33 cellular contexts compared by ENCODE assay signal in the genomic region with DNA sequence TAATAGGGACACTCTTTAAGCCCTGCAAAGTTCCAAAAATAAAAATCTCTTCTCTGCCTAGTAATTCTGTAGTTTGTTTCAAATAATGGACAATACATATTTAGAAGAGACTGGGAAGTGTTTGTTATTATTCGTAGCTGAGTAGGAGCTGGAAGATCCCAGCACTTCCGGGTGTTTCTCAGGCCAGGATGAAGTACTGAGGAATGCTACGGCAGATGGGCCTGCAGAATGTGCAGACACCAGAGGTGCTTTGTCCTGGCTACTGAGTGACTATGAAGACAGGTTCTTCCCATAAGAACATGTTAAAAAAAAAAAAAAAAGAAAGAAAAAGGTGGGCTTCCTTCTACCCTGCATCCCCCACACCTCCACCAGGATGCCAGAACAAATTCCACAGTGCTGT. TPM values are rescaled to one million over a fixed set of nuclear protein-coding genes. Genes with fewer than 3 reads are reported as not detected.
"Had no signal": no experiment of that assay in that cellular context is flagged by ENCODE, and none has a peak within 500 bp of the region (broad histone marks: within the 10 kb centered on the region; RNA-seq: fewer than 3 reads in every experiment).

No MANE protein-coding gene starts in this region.

- ATAC-seq: esophagus mucosa; left colon; naive thymus-derived CD4-positive, alpha-beta T cell; pancreas; stimulated activated effector memory CD8-positive, alpha-beta T cell treated with anti-CD3 and anti-CD28 coated beads, Interleukin-12 subunit alpha, Interleukin-12 subunit beta, amount 100 ng/mL, for 72 hours had no signal

- H3K36me3 ChIP-seq: adrenal gland, brain microvascular endothelial cell, pancreas, prostate gland, sigmoid colon, thoracic aorta, vagina, WERI-Rb-1 had no signal

- H3K9me3 ChIP-seq: adrenal gland, pancreas, prostate gland, sigmoid colon, thoracic aorta, vagina had no signal

- H3K4me3 Mint-ChIP-seq: activated CD4-positive, alpha-beta memory T cell treated with anti-CD3 and anti-CD28 coated beads for 36 hours; activated CD4-positive, alpha-beta T cell treated with anti-CD3 and anti-CD28 coated beads, Interleukin-2, amount 10 ng/mL, durations not matched to agents 24 days and 14 days; activated naive CD4-positive, alpha-beta T cell treated with anti-CD3 and anti-CD28 coated beads for 36 hours; activated naive CD8-positive, alpha-beta T cell treated with anti-CD3 and anti-CD28 coated beads for 36 hours; activated T-helper 1 cell treated with anti-CD3 and anti-CD28 coated beads, Interleukin-12 subunit alpha, Interleukin-12 subunit beta, Interleukin-2, Interleukin-4 antibody, amounts not matched to agents 30 ng/mL and 10 ng/mL and 1 ng/mL, durations not matched to agents 14 hours and 24 hours and 36 hours; dendritic cell treated with granulocyte-macrophage colony-stimulating factor and Interleukin-4, amounts not matched to agents 40 ng/mL and 50 ng/mL, for 4 days; endodermal cell; naive thymus-derived CD4-positive, alpha-beta T cell; neural crest cell; stimulated activated effector memory CD8-positive, alpha-beta T cell treated with anti-CD3 and anti-CD28 coated beads, Interleukin-12 subunit alpha, Interleukin-12 subunit beta, amount 100 ng/mL, for 72 hours; stimulated activated naive CD8-positive, alpha-beta T cell treated with anti-CD3 and anti-CD28 coated beads, Interleukin-15, Interleukin-2, amounts not matched to agents 100 ng/mL and 50 ng/mL, for 24 hours had no signal

- H3K4me3 ChIP-seq: adrenal gland, pancreas, prostate gland, sigmoid colon, thoracic aorta, vagina had no signal

- H3K36me3 Mint-ChIP-seq: activated CD4-positive, alpha-beta memory T cell treated with anti-CD3 and anti-CD28 coated beads for 36 hours; activated naive CD8-positive, alpha-beta T cell treated with anti-CD3 and anti-CD28 coated beads for 36 hours; naive thymus-derived CD4-positive, alpha-beta T cell; stimulated activated effector memory CD8-positive, alpha-beta T cell treated with anti-CD3 and anti-CD28 coated beads, Interleukin-12 subunit alpha, Interleukin-12 subunit beta, amount 100 ng/mL, for 72 hours had no signal

- H3K9me3 Mint-ChIP-seq: activated CD4-positive, alpha-beta memory T cell treated with anti-CD3 and anti-CD28 coated beads for 36 hours; activated CD4-positive, alpha-beta T cell treated with anti-CD3 and anti-CD28 coated beads, Interleukin-2, amount 10 ng/mL, durations not matched to agents 24 days and 14 days; activated naive CD4-positive, alpha-beta T cell treated with anti-CD3 and anti-CD28 coated beads for 36 hours; activated naive CD8-positive, alpha-beta T cell treated with anti-CD3 and anti-CD28 coated beads for 36 hours; activated T-helper 1 cell treated with anti-CD3 and anti-CD28 coated beads, Interleukin-12 subunit alpha, Interleukin-12 subunit beta, Interleukin-2, Interleukin-4 antibody, amounts not matched to agents 30 ng/mL and 10 ng/mL and 1 ng/mL, durations not matched to agents 14 hours and 24 hours and 36 hours; dendritic cell treated with granulocyte-macrophage colony-stimulating factor and Interleukin-4, amounts not matched to agents 40 ng/mL and 50 ng/mL, for 4 days; endodermal cell; neural crest cell; stimulated activated effector memory CD8-positive, alpha-beta T cell treated with anti-CD3 and anti-CD28 coated beads, Interleukin-12 subunit alpha, Interleukin-12 subunit beta, amount 100 ng/mL, for 72 hours; stimulated activated naive CD8-positive, alpha-beta T cell treated with anti-CD3 and anti-CD28 coated beads, Interleukin-15, Interleukin-2, amounts not matched to agents 100 ng/mL and 50 ng/mL, for 24 hours had no signal

- DNase-seq: activated CD4-positive, alpha-beta memory T cell treated with anti-CD3 and anti-CD28 coated beads for 36 hours; activated CD4-positive, alpha-beta T cell treated with anti-CD3 and anti-CD28 coated beads, Interleukin-2, amount 10 ng/mL, durations not matched to agents 24 days and 14 days; activated CD4-positive, CD25-positive, alpha-beta regulatory T cell treated with anti-CD3 and anti-CD28 coated beads, Interleukin-2, amount 50 U/mL, for 72 hours; activated CD8-positive, alpha-beta memory T cell treated with anti-CD3 and anti-CD28 coated beads, Interleukin-2, amount 50 U/mL, for 4 hours; activated effector memory CD4-positive, alpha-beta T cell treated with anti-CD3 and anti-CD28 coated beads, Interleukin-2, amount 50 U/mL, for 16 hours; activated naive CD4-positive, alpha-beta T cell treated with anti-CD3 and anti-CD28 coated beads for 36 hours; activated naive CD8-positive, alpha-beta T cell treated with anti-CD3 and anti-CD28 coated beads for 36 hours; activated T-cell treated with anti-CD3 and anti-CD28 coated beads, Interleukin-2, amount 50 U/mL, for 1 hour; adrenal gland; brain microvascular endothelial cell; endodermal cell; kidney; left colon; midbrain; naive thymus-derived CD4-positive, alpha-beta T cell; nucleus accumbens; pancreas; retina; sigmoid colon; small intestine; stimulated activated CD4-positive, alpha-beta T cell treated with anti-CD3 and anti-CD28 coated beads, Interleukin-4, amount 100 ng/mL, for 24 hours; trophoblast cell; WERI-Rb-1 had no signal

- H3K4me1 Mint-ChIP-seq: activated CD4-positive, alpha-beta T cell treated with anti-CD3 and anti-CD28 coated beads, Interleukin-2, amount 10 ng/mL, durations not matched to agents 24 days and 14 days; activated naive CD8-positive, alpha-beta T cell treated with anti-CD3 and anti-CD28 coated beads for 36 hours; naive thymus-derived CD4-positive, alpha-beta T cell; stimulated activated effector memory CD8-positive, alpha-beta T cell treated with anti-CD3 and anti-CD28 coated beads, Interleukin-12 subunit alpha, Interleukin-12 subunit beta, amount 100 ng/mL, for 72 hours had no signal

- H3K27me3 Mint-ChIP-seq: activated CD4-positive, alpha-beta memory T cell treated with anti-CD3 and anti-CD28 coated beads for 36 hours; activated CD4-positive, alpha-beta T cell treated with anti-CD3 and anti-CD28 coated beads, Interleukin-2, amount 10 ng/mL, durations not matched to agents 24 days and 14 days; activated naive CD8-positive, alpha-beta T cell treated with anti-CD3 and anti-CD28 coated beads for 36 hours; dendritic cell treated with granulocyte-macrophage colony-stimulating factor and Interleukin-4, amounts not matched to agents 40 ng/mL and 50 ng/mL, for 4 days; stimulated activated naive CD8-positive, alpha-beta T cell treated with anti-CD3 and anti-CD28 coated beads, Interleukin-15, Interleukin-2, amounts not matched to agents 100 ng/mL and 50 ng/mL, for 24 hours had no signal

- H3K27ac Mint-ChIP-seq: activated CD4-positive, alpha-beta memory T cell treated with anti-CD3 and anti-CD28 coated beads for 36 hours; activated CD4-positive, alpha-beta T cell treated with anti-CD3 and anti-CD28 coated beads, Interleukin-2, amount 10 ng/mL, durations not matched to agents 24 days and 14 days; activated naive CD4-positive, alpha-beta T cell treated with anti-CD3 and anti-CD28 coated beads for 36 hours; activated naive CD8-positive, alpha-beta T cell treated with anti-CD3 and anti-CD28 coated beads for 36 hours; activated T-helper 1 cell treated with anti-CD3 and anti-CD28 coated beads, Interleukin-12 subunit alpha, Interleukin-12 subunit beta, Interleukin-2, Interleukin-4 antibody, amounts not matched to agents 30 ng/mL and 10 ng/mL and 1 ng/mL, durations not matched to agents 14 hours and 24 hours and 36 hours; dendritic cell treated with granulocyte-macrophage colony-stimulating factor and Interleukin-4, amounts not matched to agents 40 ng/mL and 50 ng/mL, for 4 days; endodermal cell; naive thymus-derived CD4-positive, alpha-beta T cell; stimulated activated effector memory CD8-positive, alpha-beta T cell treated with anti-CD3 and anti-CD28 coated beads, Interleukin-12 subunit alpha, Interleukin-12 subunit beta, amount 100 ng/mL, for 72 hours; stimulated activated naive CD8-positive, alpha-beta T cell treated with anti-CD3 and anti-CD28 coated beads, Interleukin-15, Interleukin-2, amounts not matched to agents 100 ng/mL and 50 ng/mL, for 24 hours had no signal

- H3K4me1 ChIP-seq: adrenal gland, pancreas, prostate gland, sigmoid colon, vagina had no signal

- H3K27me3 ChIP-seq: adrenal gland, brain microvascular endothelial cell, pancreas, sigmoid colon, vagina had no signal

- H3K27ac ChIP-seq: adrenal gland, brain microvascular endothelial cell, pancreas, prostate gland, sigmoid colon, thoracic aorta, vagina, WERI-Rb-1 had no signal

RNA-seq across cellular contexts. Expression of a gene that starts 36.1 kb away (rescaled TPM):
- total RNA-seq: activated CD4-positive, alpha-beta T cell treated with anti-CD3 and anti-CD28 coated beads, Interleukin-2, amount 10 ng/mL, durations not matched to agents 24 days and 14 days; activated naive CD4-positive, alpha-beta T cell treated with anti-CD3 and anti-CD28 coated beads for 36 hours; activated T-helper 1 cell treated with anti-CD3 and anti-CD28 coated beads, Interleukin-12 subunit alpha, Interleukin-12 subunit beta, Interleukin-2, Interleukin-4 antibody, amounts not matched to agents 30 ng/mL and 10 ng/mL and 1 ng/mL, durations not matched to agents 14 hours and 24 hours and 36 hours; T-helper 1 cell treated with Interleukin-12 subunit alpha and Interleukin-12 subunit beta and Interleukin-4 antibody, amounts not matched to agents 30 ng/mL and 1 ng/mL, for 36 hours had no signal
- polyA plus RNA-seq: naive thymus-derived CD4-positive, alpha-beta T cell had no signal
